8 cellular contexts compared by ENCODE assay signal in genomic region chr17:44779211-44780025, GRCh38. TPM values are rescaled to one million over a fixed set of nuclear protein-coding genes. Genes with fewer than 3 reads are reported as not detected.
DNase-seq lines count a peak whose midpoint lies in the region; ATAC-seq lines count a peak whose summit lies in the region.

No MANE protein-coding gene starts in this region.

- H3K27ac ChIP-seq in angular gyrus (ENCODE audit: low read depth, low read length) (peak overlapping the region; percentile 85), right cardiac atrium (ENCODE audit: low read length) (peak overlapping the region; percentile 4), rectal smooth muscle tissue (ENCODE audit: low read depth, low read length) (peak overlapping the region; percentile 90)

- 13% methylated on average over 36 of the region's 36 CpGs for WGBS in right cardiac atrium

- H3K27me3 Mint-ChIP-seq in T-helper 2 cell treated with Interferon-gamma antibody and Interleukin-4, amounts not matched to agents 5 μg/mL and 100 μg/mL, for 36 hours (ENCODE audit: low read depth): peaks cover 7% of the 10 kb centered on the region

- H3K4me3 ChIP-seq in GM08714 (ENCODE audit: low read length) (peak overlapping the region; percentile 23; the same call in 1 of the 2 replicates), right cardiac atrium (ENCODE audit: low read length) (no peak overlapping the region), rectal smooth muscle tissue (ENCODE audit: low read length) (peak overlapping the region; percentile 58)

- H3K9me3 Mint-ChIP-seq in T-helper 2 cell treated with Interferon-gamma antibody and Interleukin-4, amounts not matched to agents 5 μg/mL and 100 μg/mL, for 36 hours: no peaks in the 10 kb centered on the region

- no peaks in the 10 kb centered on the region for H3K27me3 ChIP-seq in right cardiac atrium (ENCODE audit: control insufficient read depth, insufficient read depth)
- no peaks in the 10 kb centered on the region for H3K27me3 ChIP-seq in rectal smooth muscle tissue (ENCODE audit: control insufficient read depth, insufficient read depth, low read length)

- no peaks in the 10 kb centered on the region for H3K9me3 ChIP-seq in right cardiac atrium (ENCODE audit: control insufficient read depth, low read length)

- H3K27ac Mint-ChIP-seq in T-helper 2 cell treated with Interferon-gamma antibody and Interleukin-4, amounts not matched to agents 5 μg/mL and 100 μg/mL, for 36 hours: peak overlapping the region; percentile 8

- H3K36me3 ChIP-seq in rectal smooth muscle tissue (ENCODE audit: control insufficient read depth, insufficient read depth, low read length): no peaks in the 10 kb centered on the region

- intact Hi-C loops in right cardiac atrium (cut with DNase I): loop anchor here (2.0 to 10.0 kb wide), 4 partner anchors 83 to 245 kb away; no protein-coding TSS in a partner anchor

- peak overlapping the region; percentile 65 for H3K9ac ChIP-seq in rectal smooth muscle tissue (ENCODE audit: low read length)

- DNase-seq in NCI-H1092 treated with DMSO at 0.1 percent for 48 hours (lab: John Stamatoyannopoulos, UW) (peak; percentile 72), right cardiac atrium (peak; percentile 78 to 92 (median 92)), ureter (ENCODE audit: low spot score) (peak; percentile 86)
- DNase-seq in T-helper 2 cell treated with Interferon-gamma antibody and Interleukin-4, amounts not matched to agents 5 μg/mL and 100 μg/mL, for 36 hours (ENCODE audit: low spot score): peak; percentile 78

- no peaks in the 10 kb centered on the region for H3K36me3 Mint-ChIP-seq in T-helper 2 cell treated with Interferon-gamma antibody and Interleukin-4, amounts not matched to agents 5 μg/mL and 100 μg/mL, for 36 hours (ENCODE audit: low read depth)

- peak overlapping the region; percentile 66 for H3K4me3 Mint-ChIP-seq in T-helper 2 cell treated with Interferon-gamma antibody and Interleukin-4, amounts not matched to agents 5 μg/mL and 100 μg/mL, for 36 hours

- peak; percentile 25 to 36 for ATAC-seq in right cardiac atrium
- no peak for ATAC-seq in HG02678 (IDR thresholded peaks at IDR 0.05; ENCODE audit: unreplicated experiment)

- H3K4me1 ChIP-seq in right cardiac atrium (ENCODE audit: control insufficient read depth, insufficient read depth, low read length) (peaks cover 6% of the 10 kb centered on the region), rectal smooth muscle tissue (ENCODE audit: control insufficient read depth, insufficient read depth, low read length) (peaks cover 29% of the 10 kb centered on the region)

- peaks cover 7% of the 10 kb centered on the region for H3K4me1 Mint-ChIP-seq in T-helper 2 cell treated with Interferon-gamma antibody and Interleukin-4, amounts not matched to agents 5 μg/mL and 100 μg/mL, for 36 hours (ENCODE audit: low read depth)

RNA-seq across cellular contexts. Expression of gene ADAM11, which starts 20.6 kb away (rescaled TPM):
- total RNA-seq in right cardiac atrium (10 to 100 TPM in 3 of 4 donors, 1 to 10 TPM in 1; 9.5 to 43.3 (median 34.0) TPM), ureter (2.2 TPM)
- 21.5 TPM for polyA plus RNA-seq in right cardiac atrium

RNA-seq across cellular contexts. Expression of gene GJC1, which starts 50.7 kb away (rescaled TPM):
- 10 to 100 TPM; 35.2 to 64.0 (median 48.5) TPM for total RNA-seq in right cardiac atrium
- 20.8 TPM for polyA plus RNA-seq in right cardiac atrium
- 44.0 TPM for total RNA-seq in ureter

Comparison
In these comparisons a context has a peak if more than half of its experiments do, and no peak if none do; other contexts are left out.
1. H3K27ac ChIP-seq: peak in every context shown above with its lines; median percentile 90 in rectal smooth muscle tissue; 85 in angular gyrus; 4 in right cardiac atrium.